In the genomic region with DNA sequence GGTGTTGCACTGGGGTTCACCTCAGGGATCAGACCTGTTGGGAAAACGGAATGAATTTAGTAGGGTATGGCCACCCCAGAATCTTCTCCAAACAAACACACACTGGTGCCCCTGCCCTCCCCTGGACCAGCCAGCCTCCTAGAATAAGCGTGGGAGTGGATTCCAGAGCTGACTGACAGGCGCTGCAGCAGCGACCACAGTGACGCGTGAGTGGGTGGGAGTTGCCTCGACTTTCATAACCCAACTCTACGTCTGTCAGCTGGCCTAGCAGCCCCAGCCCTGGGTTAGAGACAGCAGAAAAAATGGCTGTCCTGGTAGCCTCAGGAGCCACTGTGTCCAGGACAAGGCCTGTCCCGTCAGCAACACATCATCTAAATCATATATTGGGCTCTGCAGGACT, we compare ENCODE assay signal across 20 cellular contexts. TPM values are rescaled to one million over a fixed set of nuclear protein-coding genes. Genes with fewer than 3 reads are reported as not detected.
DNase-seq lines count a peak whose midpoint lies in the region; ATAC-seq, FAIRE-seq and TF ChIP-seq lines count a peak whose summit lies in the region.
"Had no signal": no experiment of that assay in that cellular context is flagged by ENCODE, and none has a peak within 500 bp of the region (broad histone marks: within the 10 kb centered on the region; RNA-seq: fewer than 3 reads in every experiment).

No MANE protein-coding gene starts in this region.

- H3K36me3 ChIP-seq in astrocyte (ENCODE audit: insufficient read depth, low read length): peaks cover 3% of the 10 kb centered on the region

- H3K79me2 ChIP-seq in astrocyte (ENCODE audit: insufficient read depth, low read length): no peaks in the 10 kb centered on the region

- H3K9ac ChIP-seq in astrocyte (ENCODE audit: low read length): no peak overlapping the region

- no peaks in the 10 kb centered on the region for H4K20me1 ChIP-seq in astrocyte (ENCODE audit: insufficient read depth, low read length)

- peak overlapping the region; percentile 14 for H3K4me3 Mint-ChIP-seq in astrocyte (ENCODE audit: unreplicated experiment)
- H3K4me3 Mint-ChIP-seq: natural killer cell had no signal

- H3K27me3 ChIP-seq in astrocyte (ENCODE audit: insufficient read depth, low read length): no peaks in the 10 kb centered on the region
- H3K27me3 ChIP-seq: body of pancreas, colonic mucosa, SJSA1, vagina had no signal

- TF ChIP-seq CTCF in astrocyte (IDR thresholded peaks at IDR 0.05; ENCODE audit: insufficient read depth, low read depth, low read length): no peak

- no peaks in the 10 kb centered on the region for H3K36me3 Mint-ChIP-seq in activated naive CD4-positive, alpha-beta T cell treated with anti-CD3 and anti-CD28 coated beads, Interleukin-2, amount 50 U/mL, for 72 hours
- H3K36me3 Mint-ChIP-seq in astrocyte (ENCODE audit: low read depth, unreplicated experiment): peaks cover 16% of the 10 kb centered on the region

- no peaks in the 10 kb centered on the region for H3K9me3 Mint-ChIP-seq in activated naive CD4-positive, alpha-beta T cell treated with anti-CD3 and anti-CD28 coated beads, Interleukin-2, amount 50 U/mL, for 72 hours
- no peaks in the 10 kb centered on the region for H3K9me3 Mint-ChIP-seq in astrocyte (ENCODE audit: unreplicated experiment)
- H3K9me3 Mint-ChIP-seq: natural killer cell had no signal

- H3K27ac ChIP-seq in astrocyte (ENCODE audit: low read depth, low read length): no peak overlapping the region
- H3K27ac ChIP-seq: body of pancreas, colonic mucosa, foreskin keratinocyte, PC-9, SJSA1, vagina had no signal

- H3K27me3 Mint-ChIP-seq in astrocyte (ENCODE audit: low read depth, unreplicated experiment): peaks cover 4% of the 10 kb centered on the region

- DNase-seq in activated naive CD4-positive, alpha-beta T cell treated with anti-CD3 and anti-CD28 coated beads, Interleukin-2, amount 50 U/mL, for 72 hours (ENCODE audit: low spot score in 2 of 2): no peak
- DNase-seq in activated naive CD4-positive, alpha-beta T cell (lab: John Stamatoyannopoulos, UW): no peak
- DNase-seq in astrocyte (ENCODE audit: low read depth) (no peak), GM19239 (ENCODE audit: insufficient read length, low spot score) (no peak)
- DNase-seq in stimulated activated CD4-positive, alpha-beta T cell treated with anti-CD3 and anti-CD28 coated beads, Interleukin-15, amount 100 ng/mL, for 48 hours (ENCODE audit: low read depth in 2 of 2): peak; percentile 34 to 60
- DNase-seq: activated gamma-delta T cell treated with Interleukin-2 at 50 U/mL for 16 hours, body of pancreas, colonic mucosa, mesendoderm, natural killer cell, NCI-H1436, NCI-H82, PC-9 had no signal

- H3K27ac Mint-ChIP-seq in activated naive CD4-positive, alpha-beta T cell treated with anti-CD3 and anti-CD28 coated beads, Interleukin-2, amount 50 U/mL, for 72 hours: peak overlapping the region in 1 of 2 donors; percentile 0
- H3K27ac Mint-ChIP-seq in astrocyte (ENCODE audit: unreplicated experiment): no peak overlapping the region

- no peak overlapping the region for H3K4me2 ChIP-seq in astrocyte (ENCODE audit: low read length)
- H3K4me2 ChIP-seq: PC-9 had no signal

- peak; percentile 43 to 68 for ATAC-seq in activated naive CD4-positive, alpha-beta T cell treated with anti-CD3 and anti-CD28 coated beads, Interleukin-2, amount 50 U/mL, for 72 hours
- ATAC-seq in GM21825 (IDR thresholded peaks at IDR 0.05; ENCODE audit: unreplicated experiment): no peak
- no peak for ATAC-seq in GM18858 (IDR thresholded peaks at IDR 0.05; ENCODE audit: unreplicated experiment)
- ATAC-seq: body of pancreas, natural killer cell had no signal

- no peak overlapping the region for H3K4me3 ChIP-seq in astrocyte (ENCODE audit: insufficient read depth, low read depth, low read length)
- H3K4me3 ChIP-seq: body of pancreas, colonic mucosa, PC-9, SJSA1, skin epidermis, vagina had no signal

- no peaks in the 10 kb centered on the region for H3K9me3 ChIP-seq in astrocyte (ENCODE audit: insufficient read depth, low read depth, low read length)
- H3K9me3 ChIP-seq: body of pancreas, colonic mucosa, SJSA1, vagina had no signal

- H3K4me1 ChIP-seq in astrocyte (ENCODE audit: insufficient read depth, low read length): no peaks in the 10 kb centered on the region
- H3K4me1 ChIP-seq: colonic mucosa, SJSA1 had no signal

- no peak overlapping the region for H2AFZ ChIP-seq in astrocyte (ENCODE audit: low read depth, low read length)
- H2AFZ ChIP-seq: PC-9 had no signal

- FAIRE-seq in astrocyte (lab: Jason Lieb, UNC) (no peak), GM19239 (lab: Jason Lieb, UNC) (no peak)
- FAIRE-seq: endometrium had no signal

- H3K4me1 Mint-ChIP-seq in astrocyte (ENCODE audit: low read depth, unreplicated experiment): peaks cover 5% of the 10 kb centered on the region
- H3K4me1 Mint-ChIP-seq: natural killer cell had no signal

RNA-seq across cellular contexts. Expression of a gene that starts 9.9 kb away (rescaled TPM):
- total RNA-seq in activated naive CD4-positive, alpha-beta T cell treated with anti-CD3 and anti-CD28 coated beads, Interleukin-2, amount 50 U/mL, for 72 hours: 1 to 10 TPM; 8.3 to 9.4 TPM
- total RNA-seq in astrocyte: 1.5 and 1.8 TPM in 2 replicates

RNA-seq across cellular contexts. Expression of a gene that starts 20.7 kb away (rescaled TPM):
- total RNA-seq in activated naive CD4-positive, alpha-beta T cell treated with anti-CD3 and anti-CD28 coated beads, Interleukin-2, amount 50 U/mL, for 72 hours: 10 to 100 TPM; 13.5 to 17.7 TPM
- 5.7 and 7.6 TPM in 2 replicates for total RNA-seq in astrocyte

RNA-seq across cellular contexts. Expression of a gene that starts 45.3 kb away (rescaled TPM):
- 1 to 10 TPM in 1 of 2 donors, under 1 TPM in 1; 0.55 to 1.4 TPM for total RNA-seq in activated naive CD4-positive, alpha-beta T cell treated with anti-CD3 and anti-CD28 coated beads, Interleukin-2, amount 50 U/mL, for 72 hours
- total RNA-seq in astrocyte: 5.3 and 6.7 TPM in 2 replicates

Comparison
In these comparisons a context has a peak if more than half of its experiments do, and no peak if none do; other contexts are left out.
1. ATAC-seq: peak in activated naive CD4-positive, alpha-beta T cell treated with anti-CD3 and anti-CD28 coated beads, Interleukin-2, amount 50 U/mL, for 72 hours (2 of 2); none in GM21825 (single experiment) and GM18858 (single experiment).
2. DNase-seq: peak in stimulated activated CD4-positive, alpha-beta T cell treated with anti-CD3 and anti-CD28 coated beads, Interleukin-15, amount 100 ng/mL, for 48 hours (2 of 2); none in activated naive CD4-positive, alpha-beta T cell treated with anti-CD3 and anti-CD28 coated beads, Interleukin-2, amount 50 U/mL, for 72 hours (0 of 2), activated naive CD4-positive, alpha-beta T cell (0 of 4), astrocyte (single experiment) and GM19239 (single experiment).